ENCODE assay signal across 1 cellular context in genomic region chr11:114215871-114216803, GRCh38.
A peak's percentile ranks its signal among the peaks of the same experiment; 100 is the strongest.
TF ChIP-seq lines count a peak whose summit lies in the region.

No MANE protein-coding gene starts in this region.

TF ChIP-seq in K562, 482 proteins besides CTCF, POLR2A, EP300 and RAD21 (continued from another document and continues in another):
- TF ChIP-seq, protein P1, sequence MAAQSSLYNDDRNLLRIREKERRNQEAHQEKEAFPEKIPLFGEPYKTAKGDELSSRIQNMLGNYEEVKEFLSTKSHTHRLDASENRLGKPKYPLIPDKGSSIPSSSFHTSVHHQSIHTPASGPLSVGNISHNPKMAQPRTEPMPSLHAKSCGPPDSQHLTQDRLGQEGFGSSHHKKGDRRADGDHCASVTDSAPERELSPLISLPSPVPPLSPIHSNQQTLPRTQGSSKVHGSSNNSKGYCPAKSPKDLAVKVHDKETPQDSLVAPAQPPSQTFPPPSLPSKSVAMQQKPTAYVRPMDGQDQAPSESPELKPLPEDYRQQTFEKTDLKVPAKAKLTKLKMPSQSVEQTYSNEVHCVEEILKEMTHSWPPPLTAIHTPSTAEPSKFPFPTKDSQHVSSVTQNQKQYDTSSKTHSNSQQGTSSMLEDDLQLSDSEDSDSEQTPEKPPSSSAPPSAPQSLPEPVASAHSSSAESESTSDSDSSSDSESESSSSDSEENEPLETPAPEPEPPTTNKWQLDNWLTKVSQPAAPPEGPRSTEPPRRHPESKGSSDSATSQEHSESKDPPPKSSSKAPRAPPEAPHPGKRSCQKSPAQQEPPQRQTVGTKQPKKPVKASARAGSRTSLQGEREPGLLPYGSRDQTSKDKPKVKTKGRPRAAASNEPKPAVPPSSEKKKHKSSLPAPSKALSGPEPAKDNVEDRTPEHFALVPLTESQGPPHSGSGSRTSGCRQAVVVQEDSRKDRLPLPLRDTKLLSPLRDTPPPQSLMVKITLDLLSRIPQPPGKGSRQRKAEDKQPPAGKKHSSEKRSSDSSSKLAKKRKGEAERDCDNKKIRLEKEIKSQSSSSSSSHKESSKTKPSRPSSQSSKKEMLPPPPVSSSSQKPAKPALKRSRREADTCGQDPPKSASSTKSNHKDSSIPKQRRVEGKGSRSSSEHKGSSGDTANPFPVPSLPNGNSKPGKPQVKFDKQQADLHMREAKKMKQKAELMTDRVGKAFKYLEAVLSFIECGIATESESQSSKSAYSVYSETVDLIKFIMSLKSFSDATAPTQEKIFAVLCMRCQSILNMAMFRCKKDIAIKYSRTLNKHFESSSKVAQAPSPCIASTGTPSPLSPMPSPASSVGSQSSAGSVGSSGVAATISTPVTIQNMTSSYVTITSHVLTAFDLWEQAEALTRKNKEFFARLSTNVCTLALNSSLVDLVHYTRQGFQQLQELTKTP (IDR thresholded peaks at IDR 0.05; ENCODE audit: low read depth in 1 of 2, partially characterized antibody in 2 of 2) = peak in 1 of 2 experiments; percentile 71
- TF ChIP-seq SRSF9 (IDR thresholded peaks at IDR 0.05; ENCODE audit: borderline replicate concordance, low read depth, low read length) (no peak), MEIS2 (IDR thresholded peaks at IDR 0.05; ENCODE audit: partially characterized antibody) (peak; percentile 91), ETV5 (CRISPR knock-in tag; IDR thresholded peaks at IDR 0.05; ENCODE audit: low read depth) (peak; percentile 28; the same call in 1 of the 2 replicates), JUN (IDR thresholded peaks at IDR 0.05; ENCODE audit: borderline replicate concordance, low read depth, low read length) (peak; percentile 14; the same call in 1 of the 2 replicates), JUN (CRISPR knock-in tag; IDR thresholded peaks at IDR 0.05; ENCODE audit: borderline replicate concordance) (no peak), ARID1B (IDR thresholded peaks at IDR 0.05) (peak; percentile 99), TCFL5 (CRISPR knock-in tag; conservative IDR thresholded peaks at IDR 0.05) (no peak), ZNF3 (CRISPR knock-in tag; IDR thresholded peaks at IDR 0.05) (no peak), CXXC5 (CRISPR knock-in tag; IDR thresholded peaks at IDR 0.05) (peak; percentile 98), TEAD4 (IDR thresholded peaks at IDR 0.05; ENCODE audit: low read length) (peak; percentile 96), TEAD4 (CRISPR knock-in tag; IDR thresholded peaks at IDR 0.05; ENCODE audit: borderline replicate concordance) (no peak), SMARCA5 (IDR thresholded peaks at IDR 0.05) (peak; percentile 96), CC2D1A (IDR thresholded peaks at IDR 0.05) (peak; percentile 89), TCF3 (CRISPR knock-in tag; IDR thresholded peaks at IDR 0.05) (peak; percentile 96), PHTF2 (CRISPR knock-in tag; IDR thresholded peaks at IDR 0.05) (no peak), PHF8 (IDR thresholded peaks at IDR 0.05; ENCODE audit: borderline replicate concordance, low read length) (peak; percentile 12; the same call in 1 of the 2 replicates), ZBED1 (IDR thresholded peaks at IDR 0.05) (peak; percentile 84), CBX5 (IDR thresholded peaks at IDR 0.05; ENCODE audit: borderline replicate concordance, low read depth) (peak; percentile 45; the same call in 1 of the 2 replicates), ELF1 (tag; IDR thresholded peaks at IDR 0.05) (peak; percentile 32; the same call in 1 of the 2 replicates), ZNF175 (CRISPR knock-in tag; IDR thresholded peaks at IDR 0.05; ENCODE audit: low read depth) (peak; percentile 80), NCOA1 (IDR thresholded peaks at IDR 0.05; ENCODE audit: low read depth) (peak; percentile 89), CBX1 (IDR thresholded peaks at IDR 0.05; ENCODE audit: low read depth) (0 out of 2 replicates have a peak, but pooled peaks have one; percentile 53), IRF9 (tag; IDR thresholded peaks at IDR 0.05) (0 out of 2 replicates have a peak, but pooled peaks have one; percentile 12), HDAC1 (IDR thresholded peaks at IDR 0.05) (peak in 1 of 2 experiments; percentile 91; a peak in 2 of 4 replicates), EHMT2 (IDR thresholded peaks at IDR 0.05) (peak; percentile 91), ATF1 (CRISPR knock-in tag; IDR thresholded peaks at IDR 0.05) (no peak), ATF1 (tag; IDR thresholded peaks at IDR 0.05) (peak; percentile 77), ZFX (CRISPR knock-in tag; IDR thresholded peaks at IDR 0.05) (peak; percentile 54), SMAD3 (CRISPR knock-in tag; conservative IDR thresholded peaks at IDR 0.05) (0 out of 2 replicates have a peak, but pooled peaks have one; percentile 50), SPI1 (IDR thresholded peaks at IDR 0.05; ENCODE audit: borderline replicate concordance, low read depth, low read length) (peak; percentile 44; the same call in 1 of the 2 replicates), KLF10 (CRISPR knock-in tag; IDR thresholded peaks at IDR 0.05) (no peak), NFATC3 (IDR thresholded peaks at IDR 0.05) (peak; percentile 98), HDAC8 (tag; IDR thresholded peaks at IDR 0.05) (no peak), NFIC (IDR thresholded peaks at IDR 0.05) (peak; percentile 88), BMI1 (IDR thresholded peaks at IDR 0.05; ENCODE audit: low read length) (no peak), TRIM24 (IDR thresholded peaks at IDR 0.05) (peak; percentile 89), ZNF75A (CRISPR knock-in tag; IDR thresholded peaks at IDR 0.05) (no peak), RUNX1 (IDR thresholded peaks at IDR 0.05; ENCODE audit: low read depth) (peak; percentile 96), FOSL1 (tag; conservative IDR thresholded peaks at IDR 0.05) (peak; percentile 76), KLF16 (IDR thresholded peaks at IDR 0.05) (peak; percentile 96), NONO (IDR thresholded peaks at IDR 0.05; ENCODE audit: low read depth in 2 of 2, low read length in 1 of 2) (peak in 1 of 2 experiments; percentile 53; a peak in 1 of 4 replicates), MAFF (IDR thresholded peaks at IDR 0.05; ENCODE audit: low read length) (no peak), ELF4 (CRISPR knock-in tag; IDR thresholded peaks at IDR 0.05) (peak; percentile 70; the same call in 1 of the 2 replicates), CREM (IDR thresholded peaks at IDR 0.05; ENCODE audit: low read depth) (peak; percentile 88), ATF7 (IDR thresholded peaks at IDR 0.05) (peak; percentile 69), ZC3H11A (IDR thresholded peaks at IDR 0.05; ENCODE audit: low read depth, low read length) (no peak), NEUROD1 (IDR thresholded peaks at IDR 0.05; ENCODE audit: borderline replicate concordance, low read depth, low read length, partially characterized antibody) (peak; percentile 83), TCF7 (IDR thresholded peaks at IDR 0.05; ENCODE audit: borderline replicate concordance) (no peak), KHSRP (IDR thresholded peaks at IDR 0.05) (peak; percentile 50; the same call in 1 of the 2 replicates), ZNF124 (CRISPR knock-in tag; IDR thresholded peaks at IDR 0.05) (no peak), MTA2 (IDR thresholded peaks at IDR 0.05; ENCODE audit: low read depth) (peak; percentile 95), CBFA2T2 (conservative IDR thresholded peaks at IDR 0.05) (peak; percentile 97), ZNF197 (CRISPR knock-in tag; IDR thresholded peaks at IDR 0.05; ENCODE audit: low read depth) (peak; percentile 93), KAT2B (IDR thresholded peaks at IDR 0.05; ENCODE audit: low read depth, low read length) (no peak), MEF2D (tag; conservative IDR thresholded peaks at IDR 0.05; ENCODE audit: low read depth) (peak; percentile 81; the same call in 1 of the 2 replicates), CBFB (CRISPR knock-in tag; IDR thresholded peaks at IDR 0.05) (peak; percentile 99), MYNN (IDR thresholded peaks at IDR 0.05) (peak; percentile 88), MYNN (CRISPR knock-in tag; IDR thresholded peaks at IDR 0.05) (no peak), PHF20 (IDR thresholded peaks at IDR 0.05; ENCODE audit: partially characterized antibody) (peak; percentile 31), NBN (IDR thresholded peaks at IDR 0.05; ENCODE audit: low read depth) (peak; percentile 92)
- TF ChIP-seq, protein P2, sequence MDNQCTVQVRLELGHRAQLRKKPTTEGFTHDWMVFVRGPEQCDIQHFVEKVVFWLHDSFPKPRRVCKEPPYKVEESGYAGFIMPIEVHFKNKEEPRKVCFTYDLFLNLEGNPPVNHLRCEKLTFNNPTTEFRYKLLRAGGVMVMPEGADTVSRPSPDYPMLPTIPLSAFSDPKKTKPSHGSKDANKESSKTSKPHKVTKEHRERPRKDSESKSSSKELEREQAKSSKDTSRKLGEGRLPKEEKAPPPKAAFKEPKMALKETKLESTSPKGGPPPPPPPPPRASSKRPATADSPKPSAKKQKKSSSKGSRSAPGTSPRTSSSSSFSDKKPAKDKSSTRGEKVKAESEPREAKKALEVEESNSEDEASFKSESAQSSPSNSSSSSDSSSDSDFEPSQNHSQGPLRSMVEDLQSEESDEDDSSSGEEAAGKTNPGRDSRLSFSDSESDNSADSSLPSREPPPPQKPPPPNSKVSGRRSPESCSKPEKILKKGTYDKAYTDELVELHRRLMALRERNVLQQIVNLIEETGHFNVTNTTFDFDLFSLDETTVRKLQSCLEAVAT (IDR thresholded peaks at IDR 0.05) = peak; percentile 69 to 98; a peak in 2 of 4 replicates
- TF ChIP-seq, protein P3, sequence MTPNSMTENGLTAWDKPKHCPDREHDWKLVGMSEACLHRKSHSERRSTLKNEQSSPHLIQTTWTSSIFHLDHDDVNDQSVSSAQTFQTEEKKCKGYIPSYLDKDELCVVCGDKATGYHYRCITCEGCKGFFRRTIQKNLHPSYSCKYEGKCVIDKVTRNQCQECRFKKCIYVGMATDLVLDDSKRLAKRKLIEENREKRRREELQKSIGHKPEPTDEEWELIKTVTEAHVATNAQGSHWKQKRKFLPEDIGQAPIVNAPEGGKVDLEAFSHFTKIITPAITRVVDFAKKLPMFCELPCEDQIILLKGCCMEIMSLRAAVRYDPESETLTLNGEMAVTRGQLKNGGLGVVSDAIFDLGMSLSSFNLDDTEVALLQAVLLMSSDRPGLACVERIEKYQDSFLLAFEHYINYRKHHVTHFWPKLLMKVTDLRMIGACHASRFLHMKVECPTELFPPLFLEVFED (CRISPR knock-in tag; conservative IDR thresholded peaks at IDR 0.05) = 0 out of 2 replicates have a peak, but pooled peaks have one; percentile 17
- TF ChIP-seq, protein P4, sequence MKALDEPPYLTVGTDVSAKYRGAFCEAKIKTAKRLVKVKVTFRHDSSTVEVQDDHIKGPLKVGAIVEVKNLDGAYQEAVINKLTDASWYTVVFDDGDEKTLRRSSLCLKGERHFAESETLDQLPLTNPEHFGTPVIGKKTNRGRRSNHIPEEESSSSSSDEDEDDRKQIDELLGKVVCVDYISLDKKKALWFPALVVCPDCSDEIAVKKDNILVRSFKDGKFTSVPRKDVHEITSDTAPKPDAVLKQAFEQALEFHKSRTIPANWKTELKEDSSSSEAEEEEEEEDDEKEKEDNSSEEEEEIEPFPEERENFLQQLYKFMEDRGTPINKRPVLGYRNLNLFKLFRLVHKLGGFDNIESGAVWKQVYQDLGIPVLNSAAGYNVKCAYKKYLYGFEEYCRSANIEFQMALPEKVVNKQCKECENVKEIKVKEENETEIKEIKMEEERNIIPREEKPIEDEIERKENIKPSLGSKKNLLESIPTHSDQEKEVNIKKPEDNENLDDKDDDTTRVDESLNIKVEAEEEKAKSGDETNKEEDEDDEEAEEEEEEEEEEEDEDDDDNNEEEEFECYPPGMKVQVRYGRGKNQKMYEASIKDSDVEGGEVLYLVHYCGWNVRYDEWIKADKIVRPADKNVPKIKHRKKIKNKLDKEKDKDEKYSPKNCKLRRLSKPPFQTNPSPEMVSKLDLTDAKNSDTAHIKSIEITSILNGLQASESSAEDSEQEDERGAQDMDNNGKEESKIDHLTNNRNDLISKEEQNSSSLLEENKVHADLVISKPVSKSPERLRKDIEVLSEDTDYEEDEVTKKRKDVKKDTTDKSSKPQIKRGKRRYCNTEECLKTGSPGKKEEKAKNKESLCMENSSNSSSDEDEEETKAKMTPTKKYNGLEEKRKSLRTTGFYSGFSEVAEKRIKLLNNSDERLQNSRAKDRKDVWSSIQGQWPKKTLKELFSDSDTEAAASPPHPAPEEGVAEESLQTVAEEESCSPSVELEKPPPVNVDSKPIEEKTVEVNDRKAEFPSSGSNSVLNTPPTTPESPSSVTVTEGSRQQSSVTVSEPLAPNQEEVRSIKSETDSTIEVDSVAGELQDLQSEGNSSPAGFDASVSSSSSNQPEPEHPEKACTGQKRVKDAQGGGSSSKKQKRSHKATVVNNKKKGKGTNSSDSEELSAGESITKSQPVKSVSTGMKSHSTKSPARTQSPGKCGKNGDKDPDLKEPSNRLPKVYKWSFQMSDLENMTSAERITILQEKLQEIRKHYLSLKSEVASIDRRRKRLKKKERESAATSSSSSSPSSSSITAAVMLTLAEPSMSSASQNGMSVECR (CRISPR knock-in tag; IDR thresholded peaks at IDR 0.05) = peak; percentile 51; the same call in 1 of the 2 replicates
- TF ChIP-seq, protein P5, sequence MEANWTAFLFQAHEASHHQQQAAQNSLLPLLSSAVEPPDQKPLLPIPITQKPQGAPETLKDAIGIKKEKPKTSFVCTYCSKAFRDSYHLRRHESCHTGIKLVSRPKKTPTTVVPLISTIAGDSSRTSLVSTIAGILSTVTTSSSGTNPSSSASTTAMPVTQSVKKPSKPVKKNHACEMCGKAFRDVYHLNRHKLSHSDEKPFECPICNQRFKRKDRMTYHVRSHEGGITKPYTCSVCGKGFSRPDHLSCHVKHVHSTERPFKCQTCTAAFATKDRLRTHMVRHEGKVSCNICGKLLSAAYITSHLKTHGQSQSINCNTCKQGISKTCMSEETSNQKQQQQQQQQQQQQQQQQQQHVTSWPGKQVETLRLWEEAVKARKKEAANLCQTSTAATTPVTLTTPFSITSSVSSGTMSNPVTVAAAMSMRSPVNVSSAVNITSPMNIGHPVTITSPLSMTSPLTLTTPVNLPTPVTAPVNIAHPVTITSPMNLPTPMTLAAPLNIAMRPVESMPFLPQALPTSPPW (CRISPR knock-in tag; IDR thresholded peaks at IDR 0.05) = peak; percentile 84
- TF ChIP-seq, protein P6, sequence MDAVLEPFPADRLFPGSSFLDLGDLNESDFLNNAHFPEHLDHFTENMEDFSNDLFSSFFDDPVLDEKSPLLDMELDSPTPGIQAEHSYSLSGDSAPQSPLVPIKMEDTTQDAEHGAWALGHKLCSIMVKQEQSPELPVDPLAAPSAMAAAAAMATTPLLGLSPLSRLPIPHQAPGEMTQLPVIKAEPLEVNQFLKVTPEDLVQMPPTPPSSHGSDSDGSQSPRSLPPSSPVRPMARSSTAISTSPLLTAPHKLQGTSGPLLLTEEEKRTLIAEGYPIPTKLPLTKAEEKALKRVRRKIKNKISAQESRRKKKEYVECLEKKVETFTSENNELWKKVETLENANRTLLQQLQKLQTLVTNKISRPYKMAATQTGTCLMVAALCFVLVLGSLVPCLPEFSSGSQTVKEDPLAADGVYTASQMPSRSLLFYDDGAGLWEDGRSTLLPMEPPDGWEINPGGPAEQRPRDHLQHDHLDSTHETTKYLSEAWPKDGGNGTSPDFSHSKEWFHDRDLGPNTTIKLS (IDR thresholded peaks at IDR 0.05; ENCODE audit: borderline replicate concordance, low read depth) = peak; percentile 41; the same call in 1 of the 2 replicates
